In genomic region chr10:36725581-36726520, GRCh38 we compare ENCODE assay signal across 9 cellular contexts.
A peak's percentile ranks its signal among the peaks of the same experiment; 100 is the strongest.
DNase-seq lines count a peak whose midpoint lies in the region; ATAC-seq, FAIRE-seq and TF ChIP-seq lines count a peak whose summit lies in the region.
"Had no signal": no experiment of that assay in that cellular context is flagged by ENCODE, and none has a peak within 500 bp of the region (broad histone marks: within the 10 kb centered on the region; RNA-seq: fewer than 3 reads in every experiment).

No MANE protein-coding gene starts in this region.

- no peak for ATAC-seq in stimulated activated naive CD8-positive, alpha-beta T cell treated with anti-CD3 and anti-CD28 coated beads, Interleukin-15, amount 100 ng/mL, for 72 hours
- ATAC-seq in activated CD8-positive, alpha-beta memory T cell treated with anti-CD3 and anti-CD28 coated beads, Interleukin-2, amount 10 ng/mL, durations not matched to agents 7 days and 5 days: no peak

- no peaks in the 10 kb centered on the region for H3K36me3 Mint-ChIP-seq in activated CD8-positive, alpha-beta memory T cell treated with anti-CD3 and anti-CD28 coated beads, Interleukin-2, amount 10 ng/mL, durations not matched to agents 7 days and 5 days

- peaks cover under 1 to 7% of the 10 kb centered on the region in 2 donors for H3K9me3 Mint-ChIP-seq in stimulated activated naive CD8-positive, alpha-beta T cell treated with anti-CD3 and anti-CD28 coated beads, Interleukin-15, amount 100 ng/mL, for 72 hours
- peaks cover 8% of the 10 kb centered on the region for H3K9me3 Mint-ChIP-seq in activated CD8-positive, alpha-beta memory T cell treated with anti-CD3 and anti-CD28 coated beads, Interleukin-2, amount 10 ng/mL, durations not matched to agents 7 days and 5 days (ENCODE audit: low read depth)

- no peaks in the 10 kb centered on the region for H3K27me3 Mint-ChIP-seq in stimulated activated naive CD8-positive, alpha-beta T cell treated with anti-CD3 and anti-CD28 coated beads, Interleukin-15, amount 100 ng/mL, for 72 hours
- H3K27me3 Mint-ChIP-seq in activated CD8-positive, alpha-beta memory T cell treated with anti-CD3 and anti-CD28 coated beads, Interleukin-2, amount 10 ng/mL, durations not matched to agents 7 days and 5 days: no peaks in the 10 kb centered on the region

- H3K27ac Mint-ChIP-seq in stimulated activated naive CD8-positive, alpha-beta T cell treated with anti-CD3 and anti-CD28 coated beads, Interleukin-15, amount 100 ng/mL, for 72 hours: no peak overlapping the region
- H3K27ac Mint-ChIP-seq in activated CD8-positive, alpha-beta memory T cell treated with anti-CD3 and anti-CD28 coated beads, Interleukin-2, amount 10 ng/mL, durations not matched to agents 7 days and 5 days: no peak overlapping the region

- no peaks in the 10 kb centered on the region for H3K4me1 ChIP-seq in HAP-1

- no peak overlapping the region for H3K4me3 Mint-ChIP-seq in stimulated activated naive CD8-positive, alpha-beta T cell treated with anti-CD3 and anti-CD28 coated beads, Interleukin-15, amount 100 ng/mL, for 72 hours
- no peak overlapping the region for H3K4me3 Mint-ChIP-seq in activated CD8-positive, alpha-beta memory T cell treated with anti-CD3 and anti-CD28 coated beads, Interleukin-2, amount 10 ng/mL, durations not matched to agents 7 days and 5 days

- H3K4me1 Mint-ChIP-seq in stimulated activated naive CD8-positive, alpha-beta T cell treated with anti-CD3 and anti-CD28 coated beads, Interleukin-15, amount 100 ng/mL, for 72 hours: no peaks in the 10 kb centered on the region
- no peaks in the 10 kb centered on the region for H3K4me1 Mint-ChIP-seq in activated CD8-positive, alpha-beta memory T cell treated with anti-CD3 and anti-CD28 coated beads, Interleukin-2, amount 10 ng/mL, durations not matched to agents 7 days and 5 days

- POLR2A ChIA-PET in BJ (lab: Charles Lee): interaction anchor here (0.7 kb wide), 1 partner anchor 33 kb away, joined by 3 read pairs; no protein-coding TSS in a partner anchor

- in situ Hi-C loops in HAP-1 (cut with MboI; ENCODE audit: low sequenced_read_pairs): no loop called here

- CTCF ChIA-PET in BJ (lab: Yijun Ruan, JAX): interaction anchor here (1.0 kb wide), 1 partner anchor 47 kb away, joined by 3 read pairs; no protein-coding TSS in a partner anchor
- CTCF ChIA-PET in activated CD8-positive, alpha-beta memory T cell treated with anti-CD3 and anti-CD28 coated beads, Interleukin-2, amount 10 ng/mL, durations not matched to agents 7 days and 5 days (lab: Charles Lee): no interaction called here

- TF ChIP-seq CTCF in BJ (IDR thresholded peaks at IDR 0.05; ENCODE audit: insufficient read depth, low read depth, low read length): peak; percentile 16; the same call in 1 of the 2 replicates

- DNase-seq in BJ (ENCODE audit: low read depth) (peak; percentile 65), MG63 (peak; percentile 91), hippocampal formation (lab: John Stamatoyannopoulos, UW) (peak; percentile 9 to 16), urothelium cell line (ENCODE audit: low spot score) (peak; percentile 82), HAP-1 (ENCODE audit: low spot score in 2 of 2) (no peak)
- no peak for DNase-seq in stimulated activated naive CD8-positive, alpha-beta T cell treated with anti-CD3 and anti-CD28 coated beads, Interleukin-15, amount 100 ng/mL, for 72 hours
- DNase-seq in activated CD8-positive, alpha-beta memory T cell treated with anti-CD3 and anti-CD28 coated beads, Interleukin-2, amount 10 ng/mL, durations not matched to agents 7 days and 5 days: no peak

- H3K9me3 ChIP-seq in MG63 (no peaks in the 10 kb centered on the region), HAP-1 (no peaks in the 10 kb centered on the region)

- FAIRE-seq in TTC549 (lab: Jason Lieb, UNC) (peak; percentile 98), urothelium cell line (lab: Jason Lieb, UNC) (peak; percentile 23)
- FAIRE-seq: endometrium had no signal

- H3K36me3 ChIP-seq in BJ (ENCODE audit: control insufficient read depth, insufficient read depth, low read length) (no peaks in the 10 kb centered on the region), MG63 (no peaks in the 10 kb centered on the region), HAP-1 (replicated peaks) (no peaks in the 10 kb centered on the region)

- no peaks in the 10 kb centered on the region for H3K27me3 ChIP-seq in BJ (ENCODE audit: control insufficient read depth, insufficient read depth, low read length)
- no peaks in the 10 kb centered on the region for H3K27me3 ChIP-seq in MG63
- no peaks in the 10 kb centered on the region for H3K27me3 ChIP-seq in HAP-1 (ENCODE audit: low read depth)

- H3K4me3 ChIP-seq in BJ (ENCODE audit: low read depth, low read length) (no peak overlapping the region), MG63 (no peak overlapping the region), HAP-1 (no peak overlapping the region)

Comparison
In these comparisons a context has a peak if more than half of its experiments do, and no peak if none do; other contexts are left out.
1. DNase-seq: peak in BJ (single experiment), MG63 (single experiment), hippocampal formation (2 of 2) and urothelium cell line (single experiment); none in HAP-1 (0 of 2), stimulated activated naive CD8-positive, alpha-beta T cell treated with anti-CD3 and anti-CD28 coated beads, Interleukin-15, amount 100 ng/mL, for 72 hours (0 of 2) and activated CD8-positive, alpha-beta memory T cell treated with anti-CD3 and anti-CD28 coated beads, Interleukin-2, amount 10 ng/mL, durations not matched to agents 7 days and 5 days (single experiment).